21 cellular contexts compared by ENCODE assay signal in the genomic region with DNA sequence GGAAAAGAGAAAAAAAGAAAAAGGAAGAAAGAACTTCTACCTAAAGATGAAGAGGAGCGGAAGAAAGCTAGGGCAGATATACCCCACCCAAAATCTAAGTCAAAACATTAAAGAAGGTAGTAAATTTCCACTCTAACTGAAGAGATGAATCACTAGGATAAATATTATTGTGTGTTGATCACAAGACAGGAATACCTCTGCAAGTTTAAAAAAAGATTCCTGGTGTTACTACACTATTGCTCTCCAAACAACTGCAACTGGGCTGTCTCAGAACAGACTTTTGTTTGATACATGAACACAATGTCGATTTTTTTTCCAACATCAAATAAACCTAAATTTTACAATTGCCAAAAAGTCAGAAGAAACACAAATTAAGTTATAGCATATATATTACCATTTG.
"Had no signal": no experiment of that assay in that cellular context is flagged by ENCODE, and none has a peak within 500 bp of the region (broad histone marks: within the 10 kb centered on the region; RNA-seq: fewer than 3 reads in every experiment).

No MANE protein-coding gene starts in this region.

- H3K9ac ChIP-seq: SK-N-SH had no signal

- H3K9me3 Mint-ChIP-seq: activated CD8-positive, alpha-beta T cell treated with anti-CD3 and anti-CD28 coated beads for 36 hours; dendritic cell treated with granulocyte-macrophage colony-stimulating factor and Interleukin-4, amounts not matched to agents 40 ng/mL and 50 ng/mL, for 4 days; effector memory CD8-positive, alpha-beta T cell; memory B cell; nephron had no signal

- DNase-seq: activated CD4-positive, alpha-beta T cell treated with anti-CD3 and anti-CD28 coated beads for 4 hours; activated CD8-positive, alpha-beta T cell treated with anti-CD3 and anti-CD28 coated beads for 36 hours; activated T-cell treated with anti-CD3 and anti-CD28 coated beads, Interleukin-2, amount 50 U/mL, for 48 hours; aorta; effector memory CD8-positive, alpha-beta T cell; heart right ventricle; left ventricle myocardium inferior; nucleus accumbens; SK-N-SH; stimulated activated CD4-positive, alpha-beta T cell treated with anti-CD3 and anti-CD28 coated beads, Interleukin-1b, Interleukin-23, amount 100 ng/mL, for 48 hours; stomach; T-helper 1 cell; testis; upper lobe of left lung had no signal

- H3K4me3 ChIP-seq: gastroesophageal sphincter, heart right ventricle, left ventricle myocardium inferior, stomach, testis, upper lobe of left lung had no signal

- ATAC-seq: activated CD8-positive, alpha-beta T cell treated with anti-CD3 and anti-CD28 coated beads for 36 hours; effector memory CD8-positive, alpha-beta T cell; gastroesophageal sphincter; sciatic nerve had no signal

- H3K9me3 ChIP-seq: gastroesophageal sphincter, heart right ventricle, left ventricle myocardium inferior, SK-N-SH, stomach, testis, upper lobe of left lung had no signal

- H3K27ac ChIP-seq: epithelial cell of prostate, gastroesophageal sphincter, heart right ventricle, left ventricle myocardium inferior, stomach, testis, upper lobe of left lung had no signal

- H3K27me3 Mint-ChIP-seq: activated CD8-positive, alpha-beta T cell treated with anti-CD3 and anti-CD28 coated beads for 36 hours; dendritic cell treated with granulocyte-macrophage colony-stimulating factor and Interleukin-4, amounts not matched to agents 40 ng/mL and 50 ng/mL, for 4 days; effector memory CD8-positive, alpha-beta T cell; memory B cell; progenitor cell of endocrine pancreas had no signal

- H3K27ac Mint-ChIP-seq: activated CD8-positive, alpha-beta T cell treated with anti-CD3 and anti-CD28 coated beads for 36 hours; dendritic cell treated with granulocyte-macrophage colony-stimulating factor and Interleukin-4, amounts not matched to agents 40 ng/mL and 50 ng/mL, for 4 days; memory B cell; nephron; progenitor cell of endocrine pancreas had no signal

- H3K4me2 ChIP-seq: SK-N-SH had no signal

- H3K27me3 ChIP-seq: gastroesophageal sphincter, heart right ventricle, stomach, testis, upper lobe of left lung had no signal

- H3K4me3 Mint-ChIP-seq: activated CD8-positive, alpha-beta T cell treated with anti-CD3 and anti-CD28 coated beads for 36 hours; dendritic cell treated with granulocyte-macrophage colony-stimulating factor and Interleukin-4, amounts not matched to agents 40 ng/mL and 50 ng/mL, for 4 days; effector memory CD8-positive, alpha-beta T cell; memory B cell; nephron had no signal
